1 cellular context compared by ENCODE assay signal in genomic region chr10:75596930-75597629, GRCh38.
TF ChIP-seq lines count a peak whose summit lies in the region.

No MANE protein-coding gene starts in this region.

TF ChIP-seq in HEK293, 187 proteins besides CTCF, POLR2A, EP300 and RAD21 (continued from another document):
- TF ChIP-seq ATF2 (tag by site-specific recombination; IDR thresholded peaks at IDR 0.05; ENCODE audit: low read depth) (peak; percentile 95), ZNF626 (tag by site-specific recombination; IDR thresholded peaks at IDR 0.05) (no peak), ZNF112 (tag by site-specific recombination; IDR thresholded peaks at IDR 0.05) (no peak), ZNF146 (tag by site-specific recombination; IDR thresholded peaks at IDR 0.05) (no peak), ZNF23 (tag by site-specific recombination; IDR thresholded peaks at IDR 0.05; ENCODE audit: borderline replicate concordance) (no peak), ZNF292 (tag by site-specific recombination; IDR thresholded peaks at IDR 0.05; ENCODE audit: borderline replicate concordance, low read depth) (no peak), BCL6B (tag by site-specific recombination; IDR thresholded peaks at IDR 0.05) (no peak), ZNF155 (tag by site-specific recombination; IDR thresholded peaks at IDR 0.05) (no peak), HOXD13 (CRISPR knock-in tag; IDR thresholded peaks at IDR 0.05; ENCODE audit: borderline replicate concordance) (no peak), PRDM2 (tag by site-specific recombination; IDR thresholded peaks at IDR 0.05; ENCODE audit: borderline replicate concordance) (no peak)
